Comparison of ENCODE assay signal across 20 cellular contexts in genomic region chr5:40495172-40495699, GRCh38.
"Had no signal": no experiment of that assay in that cellular context is flagged by ENCODE, and none has a peak within 500 bp of the region (broad histone marks: within the 10 kb centered on the region; RNA-seq: fewer than 3 reads in every experiment).

No MANE protein-coding gene starts in this region.

- ATAC-seq: activated CD8-positive, alpha-beta T cell treated with anti-CD3 and anti-CD28 coated beads for 36 hours; activated T-cell treated with anti-CD3 and anti-CD28 coated beads, Interleukin-2, amount 50 U/mL, for 4 hours; left lobe of liver; natural killer cell treated with Interleukin-12 subunit alpha and Interleukin-12 subunit beta and Interleukin-15 and Interleukin-18, amount 100 ng/mL, for 72 hours; stimulated activated naive CD8-positive, alpha-beta T cell treated with anti-CD3 and anti-CD28 coated beads, Interleukin-15, Interleukin-2, amounts not matched to agents 100 U/mL and 50 U/mL, for 24 hours had no signal

- H3K36me3 ChIP-seq: ascending aorta, tibial artery had no signal

- H3K27ac ChIP-seq: ascending aorta, coronary artery, tibial artery had no signal

- H3K27me3 ChIP-seq: ascending aorta, tibial artery had no signal

- H3K4me1 ChIP-seq: ascending aorta, tibial artery had no signal

- FAIRE-seq: urothelium cell line had no signal

- DNase-seq: activated CD4-positive, alpha-beta T cell treated with anti-CD3 and anti-CD28 coated beads, Interleukin-2, amount 10 ng/mL, durations not matched to agents 24 days and 14 days; activated CD8-positive, alpha-beta T cell treated with anti-CD3 and anti-CD28 coated beads for 36 hours; activated effector memory CD4-positive, alpha-beta T cell treated with anti-CD3 and anti-CD28 coated beads, Interleukin-2, amount 50 U/mL, for 16 hours; activated naive CD4-positive, alpha-beta T cell treated with anti-CD3 and anti-CD28 coated beads, Interleukin-2, amount 50 U/mL, for 16 hours; activated T-cell treated with anti-CD3 and anti-CD28 coated beads, Interleukin-2, amount 50 U/mL, for 4 hours; foreskin melanocyte; hypothalamus; islet precursor cell; posterior cingulate gyrus; stimulated activated CD4-positive, alpha-beta T cell treated with anti-CD3 and anti-CD28 coated beads, Interleukin-12 subunit alpha, Interleukin-12 subunit beta, amount 100 ng/mL, for 4 hours; stimulated activated naive CD8-positive, alpha-beta T cell treated with anti-CD3 and anti-CD28 coated beads, Interleukin-15, Interleukin-2, amounts not matched to agents 100 U/mL and 50 U/mL, for 24 hours; substantia nigra; T-helper 9 cell; tibial artery had no signal

- H3K4me3 ChIP-seq: ascending aorta, coronary artery, lung, tibial artery had no signal

- H3K9me3 ChIP-seq: ascending aorta, tibial artery had no signal
